21 cellular contexts compared by ENCODE assay signal in genomic region chr1:32309960-32310359, GRCh38. TPM values are rescaled to one million over a fixed set of nuclear protein-coding genes. Genes with fewer than 3 reads are reported as not detected.
DNase-seq lines count a peak whose midpoint lies in the region; ATAC-seq, FAIRE-seq and TF ChIP-seq lines count a peak whose summit lies in the region.
"Had no signal": no experiment of that assay in that cellular context is flagged by ENCODE, and none has a peak within 500 bp of the region (broad histone marks: within the 10 kb centered on the region; RNA-seq: fewer than 3 reads in every experiment).

No MANE protein-coding gene starts in this region.

- no peak overlapping the region for H3K9ac ChIP-seq in H9 (ENCODE audit: extremely low read depth, insufficient read length, low read length)
- H3K9ac ChIP-seq: parathyroid adenoma had no signal

- H3K4me3 Mint-ChIP-seq in H9: no peak overlapping the region
- no peak overlapping the region for H3K4me3 Mint-ChIP-seq in effector memory CD8-positive, alpha-beta T cell
- H3K4me3 Mint-ChIP-seq: GM23338; stimulated activated naive CD8-positive, alpha-beta T cell treated with anti-CD3 and anti-CD28 coated beads, Interleukin-15, amount 100 ng/mL, for 72 hours had no signal

- H3K27ac Mint-ChIP-seq in H9: peak overlapping the region in 2 of 3 experiments; percentile 38 to 87; a peak in 3 of 7 replicates
- H3K27ac Mint-ChIP-seq in effector memory CD8-positive, alpha-beta T cell: peak overlapping the region; percentile 3 to 85
- H3K27ac Mint-ChIP-seq: GM23338 had no signal

- DNase-seq in A549 (ENCODE audit: low read depth in 1 of 2, low spot score in 1 of 2): no peak
- no peak for DNase-seq in H9
- no peak for DNase-seq in effector memory CD8-positive, alpha-beta T cell
- DNase-seq in NCI-H2227 treated with DMSO at 0.1 percent for 48 hours (lab: John Stamatoyannopoulos, UW): no peak
- DNase-seq: activated CD8-positive, alpha-beta memory T cell treated with anti-CD3 and anti-CD28 coated beads for 24 hours; activated gamma-delta T cell treated with Interleukin-2 at 50 U/mL for 16 hours; BE2C; hippocampal formation; mucosa of descending colon; NCI-H2081; NCI-H69; PC-9; spleen; stimulated activated naive CD8-positive, alpha-beta T cell treated with anti-CD3 and anti-CD28 coated beads, Interleukin-15, amount 100 ng/mL, for 72 hours had no signal

- peaks cover 27% of the 10 kb centered on the region; the same call in 2 of the 3 replicates for H3K4me1 ChIP-seq in A549
- H3K4me1 ChIP-seq in H9 (ENCODE audit: insufficient read depth, low read length): no peaks in the 10 kb centered on the region
- H3K4me1 ChIP-seq: BE2C, parathyroid adenoma had no signal

- ATAC-seq in A549 (no peak), GM18858 (IDR thresholded peaks at IDR 0.05; ENCODE audit: unreplicated experiment) (no peak), GM21526 (IDR thresholded peaks at IDR 0.05; ENCODE audit: low FRiP score, unreplicated experiment) (no peak)
- no peak for ATAC-seq in effector memory CD8-positive, alpha-beta T cell (replicated peaks)
- ATAC-seq: GM23338; mucosa of descending colon; stimulated activated naive CD8-positive, alpha-beta T cell treated with anti-CD3 and anti-CD28 coated beads, Interleukin-15, amount 100 ng/mL, for 72 hours had no signal

- no peak overlapping the region for H2BK5ac ChIP-seq in H9 (ENCODE audit: insufficient read length, low read length)

- no peak overlapping the region for H3K23ac ChIP-seq in H9 (ENCODE audit: insufficient read length, low read depth, low read length)

- no peak overlapping the region for H3T11ph ChIP-seq in H9 (ENCODE audit: low read length)

- H2AFZ ChIP-seq in H9 (ENCODE audit: low read length): no peak overlapping the region
- H2AFZ ChIP-seq: GM23338, parathyroid adenoma, PC-9 had no signal

- no peaks in the 10 kb centered on the region for H3K23me2 ChIP-seq in H9 (ENCODE audit: insufficient read length, low read depth, low read length, poor library complexity, severe bottlenecking)

- POLR2A ChIA-PET in A549 (lab: Yijun Ruan, JAX): no interaction called here

- H3K56ac ChIP-seq in H9 (ENCODE audit: insufficient read length, low read depth, low read length): no peak overlapping the region

- no peaks in the 10 kb centered on the region for H3K79me1 ChIP-seq in H9 (ENCODE audit: insufficient read depth, low read depth, low read length, poor library complexity, severe bottlenecking)

- no peak overlapping the region for H3K4me3 ChIP-seq in A549
- H3K4me3 ChIP-seq: GM23338, mucosa of descending colon, PC-9, SK-N-MC, spleen had no signal

- no peak for FAIRE-seq in A549 (lab: Jason Lieb, UNC)
- FAIRE-seq: urothelium cell line had no signal

- TF ChIP-seq CTCF in A549 (IDR thresholded peaks at IDR 0.05) (no peak), H9 (conservative IDR thresholded peaks at IDR 0.05) (no peak)

- peaks cover 4% of the 10 kb centered on the region; the same call in 1 of the 2 replicates for H3K79me2 ChIP-seq in H9 (ENCODE audit: insufficient read depth, low read length)

- H2BK20ac ChIP-seq in H9 (ENCODE audit: low read depth, low read length, poor library complexity, severe bottlenecking): no peak overlapping the region

- peaks cover 3 to 6% of the 10 kb centered on the region in 2 experiments; a peak in 1 of 4 replicates for H3K4me1 Mint-ChIP-seq in H9
- peaks cover 31 to 61% of the 10 kb centered on the region in 2 donors for H3K4me1 Mint-ChIP-seq in effector memory CD8-positive, alpha-beta T cell (ENCODE audit: low read depth in 2 of 2)
- H3K4me1 Mint-ChIP-seq: GM23338 had no signal

- no peaks in the 10 kb centered on the region for H4K20me1 ChIP-seq in H9 (ENCODE audit: control insufficient read depth, insufficient read depth, insufficient read length)

- no peak overlapping the region for H3K4ac ChIP-seq in H9 (ENCODE audit: low read depth, low read length)

- no peak for TF ChIP-seq RAD21 in A549 (conservative IDR thresholded peaks at IDR 0.05 in 1 of 2, IDR thresholded peaks at IDR 0.05 in 1 of 2)

- H3K18ac ChIP-seq in H9 (ENCODE audit: insufficient read length, low read depth, low read length): no peak overlapping the region

- no peaks in the 10 kb centered on the region for H3K27me3 Mint-ChIP-seq in H9 (ENCODE audit: low read depth)
- no peaks in the 10 kb centered on the region for H3K27me3 Mint-ChIP-seq in effector memory CD8-positive, alpha-beta T cell
- H3K27me3 Mint-ChIP-seq: stimulated activated naive CD8-positive, alpha-beta T cell treated with anti-CD3 and anti-CD28 coated beads, Interleukin-15, amount 100 ng/mL, for 72 hours had no signal

- H4K8ac ChIP-seq in H9 (replicated peaks; ENCODE audit: insufficient read length, low read depth, low read length): no peak overlapping the region

- no peak overlapping the region for H2BK15ac ChIP-seq in H9 (ENCODE audit: low read depth, low read length)

- H3K4me2 ChIP-seq in A549: 0 out of 3 replicates have a peak overlapping the region, but pooled peaks have one; percentile 20
- no peak overlapping the region for H3K4me2 ChIP-seq in H9 (ENCODE audit: insufficient read depth, insufficient read length, low read length)
- H3K4me2 ChIP-seq: GM23338, PC-9 had no signal

- no peak overlapping the region for H2AK5ac ChIP-seq in H9 (ENCODE audit: insufficient read length, low read length)

- no peak overlapping the region for H4K5ac ChIP-seq in H9 (ENCODE audit: insufficient read length, low read depth, low read length)

- no peaks in the 10 kb centered on the region for H3K27me3 ChIP-seq in H9 (ENCODE audit: insufficient read depth, low read length)
- H3K27me3 ChIP-seq: BE2C, spleen had no signal

- H3K27ac ChIP-seq in A549 (no peak overlapping the region), H9 (ENCODE audit: insufficient read length, low read depth, low read length) (no peak overlapping the region)
- H3K27ac ChIP-seq: parathyroid adenoma, PC-9, SK-N-MC had no signal

- H3K36me3 Mint-ChIP-seq in H9 (ENCODE audit: insufficient read depth in 1 of 3, low read depth in 3 of 3): peaks cover 10 to 32% (median 12%) of the 10 kb centered on the region in 3 experiments; a peak in 6 of 7 replicates
- peaks cover 24% of the 10 kb centered on the region for H3K36me3 Mint-ChIP-seq in effector memory CD8-positive, alpha-beta T cell (ENCODE audit: insufficient read depth)

- H3K14ac ChIP-seq in H9 (ENCODE audit: insufficient read depth, low read length): no peak overlapping the region

- no peak for TF ChIP-seq EP300 in A549 (IDR thresholded peaks at IDR 0.05)

- no peak overlapping the region for H2BK12ac ChIP-seq in H9 (ENCODE audit: insufficient read length, low read depth, low read length)

- CTCF ChIA-PET in A549 (lab: Yijun Ruan, JAX): no interaction called here

- peaks cover 0 to 6% of the 10 kb centered on the region in 2 experiments; a peak in 3 of 5 replicates for H3K9me3 Mint-ChIP-seq in H9
- no peaks in the 10 kb centered on the region for H3K9me3 Mint-ChIP-seq in effector memory CD8-positive, alpha-beta T cell
- H3K9me3 Mint-ChIP-seq: stimulated activated naive CD8-positive, alpha-beta T cell treated with anti-CD3 and anti-CD28 coated beads, Interleukin-15, amount 100 ng/mL, for 72 hours had no signal

- TF ChIP-seq POLR2A in A549 (IDR thresholded peaks at IDR 0.05; ENCODE audit: low read length): no peak

- H2BK120ac ChIP-seq in H9 (ENCODE audit: low read depth, low read length, poor library complexity, severe bottlenecking): no peak overlapping the region

- H4K91ac ChIP-seq in H9 (ENCODE audit: insufficient read length, low read depth, low read length): no peak overlapping the region

- peaks cover 8% of the 10 kb centered on the region; the same call in 1 of the 3 replicates for H3K9me3 ChIP-seq in A549
- no peaks in the 10 kb centered on the region for H3K9me3 ChIP-seq in H9 (ENCODE audit: control insufficient read depth, low read depth, low read length)
- H3K9me3 ChIP-seq: BE2C, mucosa of descending colon had no signal

- WGBS in A549 (ENCODE audit: missing lambda C conversion rate): 35% methylated on average over 1 of the region's 1 CpG
- WGBS in H9 (ENCODE audit: extremely low coverage, insufficient read length, low lambda C conversion rate): no CpG with 5 or more reads among the region's 1 CpG

TF ChIP-seq in A549, 52 proteins besides CTCF, POLR2A, EP300 and RAD21 (continues in another document):
- TF ChIP-seq RCOR1 (IDR thresholded peaks at IDR 0.05; ENCODE audit: low read depth, low read length): no peak

RNA-seq across cellular contexts. Expression of gene HDAC1, which starts 18.1 kb away (rescaled TPM):
- 135 TPM in 2 replicates for polyA plus RNA-seq in A549 (2011; rRNA removed)
- polyA plus RNA-seq in A549 (2012; cell fraction: cytosol; rRNA removed): 89.7 and 101 TPM in 2 replicates
- polyA plus RNA-seq in A549 (2012; cell fraction: nucleus; rRNA removed): 81.5 and 130 TPM in 2 replicates
- polyA plus RNA-seq in A549 (2017; fragmentation: RNase III; extraction: RNeasy Plus Mini Kit Qiagen cat#74134 plus additional on column Dnase treatment): 88.8 to 102 TPM (median 99.6 TPM) in 3 replicates
- 109 and 133 TPM in 2 replicates for polyA minus RNA-seq in A549 (2011; rRNA and poly(A)+ RNA removed)
- total RNA-seq in H9 (2021): 162 and 174 TPM in 2 replicates

RNA-seq across cellular contexts. Expression of gene MARCKSL1, which starts 26.1 kb away (rescaled TPM):
- polyA plus RNA-seq in A549 (2011; rRNA removed): 73.2 and 89.4 TPM in 2 replicates
- 88.2 and 105 TPM in 2 replicates for polyA plus RNA-seq in A549 (2012; cell fraction: cytosol; rRNA removed)
- 39.5 and 51.9 TPM in 2 replicates for polyA plus RNA-seq in A549 (2012; cell fraction: nucleus; rRNA removed)
- polyA plus RNA-seq in A549 (2017; fragmentation: RNase III; extraction: RNeasy Plus Mini Kit Qiagen cat#74134 plus additional on column Dnase treatment): 44.6 to 62.6 TPM (median 57.7 TPM) in 3 replicates
- polyA minus RNA-seq in A549 (2011; rRNA and poly(A)+ RNA removed): 38.8 and 49.1 TPM in 2 replicates
- 457 and 470 TPM in 2 replicates for total RNA-seq in H9 (2021)

RNA-seq across cellular contexts. Expression of gene FAM229A, which starts 52.3 kb away (rescaled TPM):
- polyA plus RNA-seq in A549 (2011; rRNA removed): 3.5 and 3.6 TPM in 2 replicates
- polyA plus RNA-seq in A549 (2012; cell fraction: cytosol; rRNA removed): 4.2 and 6.8 TPM in 2 replicates
- polyA plus RNA-seq in A549 (2012; cell fraction: nucleus; rRNA removed): 53.9 and 58.6 TPM in 2 replicates
- polyA plus RNA-seq in A549 (2017; fragmentation: RNase III; extraction: RNeasy Plus Mini Kit Qiagen cat#74134 plus additional on column Dnase treatment): 3.5 to 5.6 TPM (median 4.4 TPM) in 3 replicates
- 2.1 TPM in 2 replicates for polyA minus RNA-seq in A549 (2011; rRNA and poly(A)+ RNA removed)
- total RNA-seq in H9 (2021): 5.6 and 8.3 TPM in 2 replicates

RNA-seq across cellular contexts. Expression of gene TSSK3, which starts 52.4 kb away (rescaled TPM):
- 0.31 and 0.65 TPM in 2 replicates for polyA plus RNA-seq in A549 (2011; rRNA removed)
- polyA plus RNA-seq in A549 (2012; cell fraction: cytosol; rRNA removed): 0.21 and 0.30 TPM in 2 replicates
- 1.1 and 1.3 TPM in 2 replicates for polyA plus RNA-seq in A549 (2012; cell fraction: nucleus; rRNA removed)
- 0.14 to 0.37 TPM (median 0.15 TPM) in 3 replicates for polyA plus RNA-seq in A549 (2017; fragmentation: RNase III; extraction: RNeasy Plus Mini Kit Qiagen cat#74134 plus additional on column Dnase treatment)
- 0.62 and 1.6 TPM in 2 replicates for polyA minus RNA-seq in A549 (2011; rRNA and poly(A)+ RNA removed)
- total RNA-seq in H9 (2021): 1.6 and 2.1 TPM in 2 replicates
- total RNA-seq: Daoy, GM23338 had no signal
- polyA plus RNA-seq: GM23338 had no signal

RNA-seq across cellular contexts. Expression of gene LCK, which starts 58.9 kb away (rescaled TPM):
- polyA plus RNA-seq in A549 (2011; rRNA removed): 0.03 and 0.04 TPM in 2 replicates
- 0.03 TPM in 2 replicates for polyA plus RNA-seq in A549 (2012; cell fraction: cytosol; rRNA removed)
- 0.12 TPM in 1 of 2 replicates, not detected in the other for polyA plus RNA-seq in A549 (2012; cell fraction: nucleus; rRNA removed)
- not detected in 3 replicates for polyA plus RNA-seq in A549 (2017; fragmentation: RNase III; extraction: RNeasy Plus Mini Kit Qiagen cat#74134 plus additional on column Dnase treatment)
- not detected in 2 replicates for polyA minus RNA-seq in A549 (2011; rRNA and poly(A)+ RNA removed)
- total RNA-seq in H9 (2021): 37.0 and 37.6 TPM in 2 replicates
